In genomic region chr1:147539122-147539575, GRCh38 we compare ENCODE assay signal across 9 cellular contexts. TPM values are rescaled to one million over a fixed set of nuclear protein-coding genes. Genes with fewer than 3 reads are reported as not detected.
DNase-seq lines count a peak whose midpoint lies in the region; ATAC-seq, FAIRE-seq and TF ChIP-seq lines count a peak whose summit lies in the region.
"Had no signal": no experiment of that assay in that cellular context is flagged by ENCODE, and none has a peak within 500 bp of the region (broad histone marks: within the 10 kb centered on the region; RNA-seq: fewer than 3 reads in every experiment).

No MANE protein-coding gene starts in this region.

- no peaks in the 10 kb centered on the region for H3K79me2 ChIP-seq in HepG2 (ENCODE audit: insufficient read depth, low read length)

- in situ Hi-C loops in HepG2 (cut with HindIII; ENCODE audit: extremely low pct_ligation_motif_present, low pct_unique_long_range_greater_than_20kb): no loop called here

- H3K9me3 ChIP-seq in adipocyte (ENCODE audit: control insufficient read depth, low read length) (no peaks in the 10 kb centered on the region), HepG2 (ENCODE audit: low read length) (no peaks in the 10 kb centered on the region)

- no peak for FAIRE-seq in HepG2 (lab: Jason Lieb, UNC)

- peak; percentile 73 to 81 for ATAC-seq in natural killer cell treated with Interleukin-12 subunit alpha and Interleukin-12 subunit beta and Interleukin-15 and Interleukin-18, amount 100 ng/mL, for 72 hours
- ATAC-seq in natural killer cell: no peak
- peak; percentile 66 for ATAC-seq in HepG2
- ATAC-seq in HG02884 (IDR thresholded peaks at IDR 0.05; ENCODE audit: unreplicated experiment): no peak

- TF ChIP-seq EP300 in HepG2 (IDR thresholded peaks at IDR 0.05; ENCODE audit: low read depth in 2 of 2, low read length in 2 of 2) (0 out of 4 replicates have a peak, but pooled peaks of 1 of the 2 experiments have one; percentile 25), HepG2 (CRISPR knock-in tag; IDR thresholded peaks at IDR 0.05; ENCODE audit: borderline replicate concordance) (no peak)

- no peak overlapping the region for H3K27ac ChIP-seq in HepG2 (ENCODE audit: extremely low read length, insufficient read depth, low read length)

- H3K27me3 ChIP-seq in adipocyte (replicated peaks; ENCODE audit: control insufficient read depth, insufficient read depth, low read length) (no peaks in the 10 kb centered on the region), HepG2 (ENCODE audit: control insufficient read depth in 1 of 2, insufficient read depth in 2 of 2, low read length in 2 of 2) (peaks cover 0 to 6% of the 10 kb centered on the region in 2 experiments; a peak in 1 of 5 replicates)

- H3K4me1 Mint-ChIP-seq in natural killer cell treated with Interleukin-12 subunit alpha and Interleukin-12 subunit beta and Interleukin-15 and Interleukin-18, amount 100 ng/mL, for 72 hours (ENCODE audit: low read depth in 2 of 2): peaks cover 15 to 19% of the 10 kb centered on the region in 2 donors
- peaks cover 3 to 5% of the 10 kb centered on the region in 2 donors for H3K4me1 Mint-ChIP-seq in natural killer cell

- H3K4me3 Mint-ChIP-seq in natural killer cell treated with Interleukin-12 subunit alpha and Interleukin-12 subunit beta and Interleukin-15 and Interleukin-18, amount 100 ng/mL, for 72 hours: no peak overlapping the region
- no peak overlapping the region for H3K4me3 Mint-ChIP-seq in natural killer cell

- no peak overlapping the region for H3K27ac Mint-ChIP-seq in natural killer cell treated with Interleukin-12 subunit alpha and Interleukin-12 subunit beta and Interleukin-15 and Interleukin-18, amount 100 ng/mL, for 72 hours
- no peak overlapping the region for H3K27ac Mint-ChIP-seq in natural killer cell

- H3K36me3 ChIP-seq in adipocyte (ENCODE audit: control insufficient read depth, insufficient read depth, low read length, severe bottlenecking): no peaks in the 10 kb centered on the region
- H3K36me3 ChIP-seq in HepG2 (replicated peaks in 1 of 2; ENCODE audit: control insufficient read depth in 1 of 2, insufficient read depth in 2 of 2, low read length in 2 of 2): no peaks in the 10 kb centered on the region

- intact Hi-C loops in natural killer cell (cut with micrococcal nuclease): no loop called here
- intact Hi-C loops in HepG2 (cut with micrococcal nuclease; ENCODE audit: unreplicated experiment): no loop called here

- H3K4me2 ChIP-seq in HepG2 (ENCODE audit: low read depth, low read length): no peak overlapping the region

- no peaks in the 10 kb centered on the region for H3K36me3 Mint-ChIP-seq in natural killer cell treated with Interleukin-12 subunit alpha and Interleukin-12 subunit beta and Interleukin-15 and Interleukin-18, amount 100 ng/mL, for 72 hours
- no peaks in the 10 kb centered on the region for H3K36me3 Mint-ChIP-seq in natural killer cell

- H4K20me1 ChIP-seq in HepG2 (ENCODE audit: insufficient read depth, low read length): no peaks in the 10 kb centered on the region

- POLR2A ChIA-PET in HepG2 (lab: Yijun Ruan, JAX): no interaction called here

- H3K4me3 ChIP-seq in adipocyte (ENCODE audit: low read length) (no peak overlapping the region), HepG2 (replicated peaks in 1 of 3; ENCODE audit: insufficient read depth in 1 of 3, low read depth in 2 of 3, low read length in 3 of 3) (no peak overlapping the region)

- CTCF ChIA-PET in HepG2 (lab: Yijun Ruan, JAX; ENCODE audit: low intra/inter-chr PET ratio, low total read pairs): no interaction called here

- H3K4me1 ChIP-seq in adipocyte (ENCODE audit: control insufficient read depth, insufficient read depth, low read length): peaks cover 51% of the 10 kb centered on the region
- peaks cover 29% of the 10 kb centered on the region for H3K4me1 ChIP-seq in HepG2 (ENCODE audit: insufficient read depth, low read length)

- no peaks in the 10 kb centered on the region for H3K9me3 Mint-ChIP-seq in natural killer cell treated with Interleukin-12 subunit alpha and Interleukin-12 subunit beta and Interleukin-15 and Interleukin-18, amount 100 ng/mL, for 72 hours
- no peaks in the 10 kb centered on the region for H3K9me3 Mint-ChIP-seq in natural killer cell

- no peak for TF ChIP-seq CTCF in natural killer cell (IDR thresholded peaks at IDR 0.05)
- no peak for TF ChIP-seq CTCF in HepG2 (CRISPR knock-in tag; IDR thresholded peaks at IDR 0.05)
- no peak for TF ChIP-seq CTCF in GM10266 (IDR thresholded peaks at IDR 0.05; ENCODE audit: control insufficient read depth, insufficient read depth, low read depth, missing control alignments)

- H2AFZ ChIP-seq in HepG2 (ENCODE audit: low read length): no peak overlapping the region

- BruUV-seq in HepG2 (replicated peaks; lab: Mats Ljungman, UMichigan): no TSS peak

- DNase-seq in natural killer cell treated with Interleukin-12 subunit alpha and Interleukin-12 subunit beta and Interleukin-15 and Interleukin-18, amount 100 ng/mL, for 72 hours (ENCODE audit: low spot score): no peak
- DNase-seq in natural killer cell (no peak), adipocyte (ENCODE audit: low read depth) (peak; percentile 95), HepG2 (ENCODE audit: low spot score) (peak; percentile 77), GM10266 (ENCODE audit: extremely low spot score) (no peak), DMS 273 treated with DMSO at 0.1 percent for 48 hours (lab: John Stamatoyannopoulos, UW) (no peak), NCI-H1436 treated with DMSO at 0.1 percent for 48 hours (lab: John Stamatoyannopoulos, UW) (no peak)
- DNase-seq: NCI-H2029 treated with DMSO at 0.1 percent for 48 hours had no signal

- 0% methylated on average over 4 of the region's 4 CpGs for WGBS in HepG2 (ENCODE audit: low lambda C conversion rate)

- H3K27me3 Mint-ChIP-seq in natural killer cell treated with Interleukin-12 subunit alpha and Interleukin-12 subunit beta and Interleukin-15 and Interleukin-18, amount 100 ng/mL, for 72 hours: peaks cover 7 to 14% of the 10 kb centered on the region in 2 donors
- peaks cover 8 to 17% of the 10 kb centered on the region in 2 donors for H3K27me3 Mint-ChIP-seq in natural killer cell (ENCODE audit: low read depth in 2 of 2)

- no peak for TF ChIP-seq RAD21 in HepG2 (CRISPR knock-in tag; IDR thresholded peaks at IDR 0.05)

- TF ChIP-seq POLR2A in HepG2 (IDR thresholded peaks at IDR 0.05; ENCODE audit: insufficient read depth in 1 of 2, low read depth in 2 of 2, low read length in 2 of 2): no peak

- H3K9ac ChIP-seq in adipocyte (ENCODE audit: low read length) (no peak overlapping the region), HepG2 (ENCODE audit: insufficient read depth, low read depth, low read length) (no peak overlapping the region)

TF ChIP-seq in HepG2, 621 proteins besides CTCF, POLR2A, EP300 and RAD21 (continues in another document):
- TF ChIP-seq, protein P1, sequence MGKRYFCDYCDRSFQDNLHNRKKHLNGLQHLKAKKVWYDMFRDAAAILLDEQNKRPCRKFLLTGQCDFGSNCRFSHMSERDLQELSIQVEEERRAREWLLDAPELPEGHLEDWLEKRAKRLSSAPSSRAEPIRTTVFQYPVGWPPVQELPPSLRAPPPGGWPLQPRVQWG (CRISPR knock-in tag; IDR thresholded peaks at IDR 0.05; ENCODE audit: borderline replicate concordance, low read depth): no peak
- TF ChIP-seq REPIN1 (CRISPR knock-in tag; IDR thresholded peaks at IDR 0.05; ENCODE audit: borderline replicate concordance, low read depth): no peak
- TF ChIP-seq E2F5 (CRISPR knock-in tag; conservative IDR thresholded peaks at IDR 0.05): no peak
- TF ChIP-seq RCOR2 (CRISPR knock-in tag; IDR thresholded peaks at IDR 0.05): 0 out of 2 replicates have a peak, but pooled peaks have one; percentile 19
- TF ChIP-seq ZMYM3 (CRISPR knock-in tag; IDR thresholded peaks at IDR 0.05): peak; percentile 64; the same call in 1 of the 2 replicates
- TF ChIP-seq FOSL2 (CRISPR knock-in tag; IDR thresholded peaks at IDR 0.05): peak; percentile 95

RNA-seq across cellular contexts. Expression of gene BCL9, which starts 2.2 kb away (rescaled TPM):
- 10 to 100 TPM in 1 of 2 donors, 1 to 10 TPM in 1; 7.2 to 15.3 TPM for total RNA-seq in natural killer cell treated with Interleukin-12 subunit alpha and Interleukin-12 subunit beta and Interleukin-15 and Interleukin-18, amount 100 ng/mL, for 72 hours
- total RNA-seq in natural killer cell (10 to 100 TPM; 11.0 to 21.1 (median 13.5) TPM), HepG2 (2016; rRNA removed; fragmentation: Illumina TruSeq; extraction: Trizol) (3.1 and 4.6 TPM in 2 replicates)
- 1.0 and 2.3 TPM in 2 replicates for total RNA-seq in HepG2 (2016; cell fraction: cytosol; rRNA removed; fragmentation: Illumina TruSeq; extraction: Trizol; ENCODE audit: low read depth)
- total RNA-seq in HepG2 (2016; cell fraction: insoluble cytoplasmic fraction; rRNA removed; fragmentation: Illumina TruSeq; extraction: Trizol): 3.6 and 3.8 TPM in 2 replicates
- total RNA-seq in HepG2 (2016; cell fraction: membrane; rRNA removed; fragmentation: Illumina TruSeq; extraction: Trizol): 3.3 and 3.4 TPM in 2 replicates
- 4.0 and 4.8 TPM in 2 replicates for total RNA-seq in HepG2 (2016; cell fraction: nucleus; rRNA removed; fragmentation: Illumina TruSeq; extraction: Trizol)
- 2.9 and 3.6 TPM in 2 replicates for polyA plus RNA-seq in HepG2 (2011; rRNA removed)
- polyA plus RNA-seq in HepG2 (2011; cell fraction: cytosol; rRNA removed): 2.6 and 3.1 TPM in 2 replicates
- polyA plus RNA-seq in HepG2 (2011; cell fraction: nucleus; rRNA removed): 4.5 and 4.7 TPM in 2 replicates
- 4.8 and 5.5 TPM in 2 replicates for polyA plus RNA-seq in HepG2 (2012)
- 0.62 and 0.75 TPM in 2 replicates for polyA plus RNA-seq in HepG2 (2016; cell fraction: cytosol; fragmentation: Illumina TruSeq; extraction: Trizol; ENCODE audit: low read depth)
- polyA plus RNA-seq in HepG2 (2016; cell fraction: insoluble cytoplasmic fraction; fragmentation: Illumina TruSeq; extraction: Trizol; ENCODE audit: low read depth): 5.5 and 7.0 TPM in 2 replicates
- 2.7 and 2.8 TPM in 2 replicates for polyA plus RNA-seq in HepG2 (2016; cell fraction: membrane; fragmentation: Illumina TruSeq; extraction: Trizol; ENCODE audit: low read depth)
- polyA plus RNA-seq in HepG2 (2016; cell fraction: nucleus; fragmentation: Illumina TruSeq; extraction: Trizol; ENCODE audit: insufficient read depth, low read depth): 7.1 and 10.3 TPM in 2 replicates
- 3.3 and 4.9 TPM in 2 replicates for polyA minus RNA-seq in HepG2 (2011; rRNA and poly(A)+ RNA removed; ENCODE audit: low replicate concordance)
- 3.7 and 3.9 TPM in 2 replicates for polyA minus RNA-seq in HepG2 (2011; cell fraction: cytosol; rRNA and poly(A)+ RNA removed)
- polyA minus RNA-seq in HepG2 (2011; cell fraction: nucleus; rRNA and poly(A)+ RNA removed): 5.7 and 7.3 TPM in 2 replicates

Comparison
In these comparisons a context has a peak if more than half of its experiments do, and no peak if none do; other contexts are left out.
1. ATAC-seq: peak in natural killer cell treated with Interleukin-12 subunit alpha and Interleukin-12 subunit beta and Interleukin-15 and Interleukin-18, amount 100 ng/mL, for 72 hours (2 of 2) and HepG2 (single experiment); none in natural killer cell (0 of 3) and HG02884 (single experiment).
2. DNase-seq: peak in adipocyte (single experiment) and HepG2 (single experiment); none in natural killer cell treated with Interleukin-12 subunit alpha and Interleukin-12 subunit beta and Interleukin-15 and Interleukin-18, amount 100 ng/mL, for 72 hours (single experiment), natural killer cell (single experiment), GM10266 (single experiment), DMS 273 treated with DMSO at 0.1 percent for 48 hours (single experiment) and NCI-H1436 treated with DMSO at 0.1 percent for 48 hours (single experiment).